ENCODE assay signal across 1 cellular context in genomic region chr13:110887955-110888333, GRCh38.
TF ChIP-seq lines count a peak whose summit lies in the region.

No MANE protein-coding gene starts in this region.

TF ChIP-seq in HCT116, 20 proteins besides CTCF, POLR2A, EP300 and RAD21 (continued from another document):
- TF ChIP-seq ATF3 (IDR thresholded peaks at IDR 0.05) (no peak), YY1 (IDR thresholded peaks at IDR 0.05; ENCODE audit: extremely low read depth, insufficient replicate concordance, low read depth, low read length) (no peak), SRF (IDR thresholded peaks at IDR 0.05; ENCODE audit: low read depth) (no peak), SP1 (IDR thresholded peaks at IDR 0.05; ENCODE audit: low read depth) (no peak), FOSL1 (IDR thresholded peaks at IDR 0.05; ENCODE audit: low read depth) (0 out of 2 replicates have a peak, but pooled peaks have one; percentile 1), JUND (IDR thresholded peaks at IDR 0.05) (peak; percentile 26), EGR1 (IDR thresholded peaks at IDR 0.05; ENCODE audit: low read depth) (no peak), ZFX (IDR thresholded peaks at IDR 0.05) (no peak), MAX (IDR thresholded peaks at IDR 0.05) (no peak)
